In genomic region chr3:195080571-195081141, GRCh38 we compare ENCODE assay signal across 14 cellular contexts.
A peak's percentile ranks its signal among the peaks of the same experiment; 100 is the strongest.
DNase-seq lines count a peak whose midpoint lies in the region; ATAC-seq and TF ChIP-seq lines count a peak whose summit lies in the region.
"Had no signal": no experiment of that assay in that cellular context is flagged by ENCODE, and none has a peak within 500 bp of the region (broad histone marks: within the 10 kb centered on the region; RNA-seq: fewer than 3 reads in every experiment).

No MANE protein-coding gene starts in this region.

- ATAC-seq in natural killer cell treated with Interleukin-12 subunit alpha and Interleukin-12 subunit beta and Interleukin-15 and Interleukin-18, amount 100 ng/mL, for 72 hours: no peak
- ATAC-seq in natural killer cell (no peak), right lobe of liver (peak in 2 of 4 donors; percentile 7 to 23), HG02798 (IDR thresholded peaks at IDR 0.05; ENCODE audit: poor library complexity, unreplicated experiment) (no peak)
- ATAC-seq in activated naive CD8-positive, alpha-beta T cell treated with anti-CD3 and anti-CD28 coated beads, Interleukin-2, amount 50 U/mL, for 24 hours: no peak

- H3K27ac Mint-ChIP-seq in natural killer cell treated with Interleukin-12 subunit alpha and Interleukin-12 subunit beta and Interleukin-15 and Interleukin-18, amount 100 ng/mL, for 72 hours: no peak overlapping the region
- no peak overlapping the region for H3K27ac Mint-ChIP-seq in natural killer cell
- H3K27ac Mint-ChIP-seq in activated naive CD8-positive, alpha-beta T cell treated with anti-CD3 and anti-CD28 coated beads, Interleukin-2, amount 50 U/mL, for 24 hours: no peak overlapping the region

- no peaks in the 10 kb centered on the region for H3K9me3 ChIP-seq in right lobe of liver
- H3K9me3 ChIP-seq: tibial artery had no signal

- H3K27me3 ChIP-seq in right lobe of liver: no peaks in the 10 kb centered on the region
- H3K27me3 ChIP-seq: tibial artery had no signal

- H3K4me1 Mint-ChIP-seq in natural killer cell treated with Interleukin-12 subunit alpha and Interleukin-12 subunit beta and Interleukin-15 and Interleukin-18, amount 100 ng/mL, for 72 hours (ENCODE audit: low read depth in 2 of 2): peaks cover 0 to 15% of the 10 kb centered on the region in 2 donors
- H3K4me1 Mint-ChIP-seq in natural killer cell: peaks cover 13% of the 10 kb centered on the region in 2 donors
- H3K4me1 Mint-ChIP-seq in activated naive CD8-positive, alpha-beta T cell treated with anti-CD3 and anti-CD28 coated beads, Interleukin-2, amount 50 U/mL, for 24 hours: peaks cover 4% of the 10 kb centered on the region

- no peak overlapping the region for H3K4me3 ChIP-seq in right lobe of liver
- H3K4me3 ChIP-seq: K562, tibial artery had no signal

- TF ChIP-seq CTCF in natural killer cell (IDR thresholded peaks at IDR 0.05) (no peak), right lobe of liver (IDR thresholded peaks at IDR 0.05) (no peak)

- no peak overlapping the region for H3K27ac ChIP-seq in right lobe of liver
- H3K27ac ChIP-seq: tibial artery had no signal

- no peaks in the 10 kb centered on the region for H3K4me1 ChIP-seq in right lobe of liver

- H3K9me3 Mint-ChIP-seq in natural killer cell treated with Interleukin-12 subunit alpha and Interleukin-12 subunit beta and Interleukin-15 and Interleukin-18, amount 100 ng/mL, for 72 hours: no peaks in the 10 kb centered on the region
- no peaks in the 10 kb centered on the region for H3K9me3 Mint-ChIP-seq in natural killer cell
- no peaks in the 10 kb centered on the region for H3K9me3 Mint-ChIP-seq in activated naive CD8-positive, alpha-beta T cell treated with anti-CD3 and anti-CD28 coated beads, Interleukin-2, amount 50 U/mL, for 24 hours
- H3K9me3 Mint-ChIP-seq: brain had no signal

- no peaks in the 10 kb centered on the region for H3K36me3 Mint-ChIP-seq in natural killer cell treated with Interleukin-12 subunit alpha and Interleukin-12 subunit beta and Interleukin-15 and Interleukin-18, amount 100 ng/mL, for 72 hours
- no peaks in the 10 kb centered on the region for H3K36me3 Mint-ChIP-seq in natural killer cell
- H3K36me3 Mint-ChIP-seq in activated naive CD8-positive, alpha-beta T cell treated with anti-CD3 and anti-CD28 coated beads, Interleukin-2, amount 50 U/mL, for 24 hours (ENCODE audit: low read depth): no peaks in the 10 kb centered on the region
- H3K36me3 Mint-ChIP-seq: brain had no signal

- no peaks in the 10 kb centered on the region for H3K36me3 ChIP-seq in right lobe of liver
- H3K36me3 ChIP-seq: tibial artery had no signal

- intact Hi-C loops in natural killer cell (cut with micrococcal nuclease): no loop called here
- intact Hi-C loops in right lobe of liver (cut with DNase I): no loop called here

- peak; percentile 28 for DNase-seq in natural killer cell treated with Interleukin-12 subunit alpha and Interleukin-12 subunit beta and Interleukin-15 and Interleukin-18, amount 100 ng/mL, for 72 hours (ENCODE audit: low spot score)
- DNase-seq in natural killer cell (no peak), cerebellum (ENCODE audit: low spot score) (peak; percentile 46), right lobe of liver (peak in 2 of 3 donors; percentile 12 to 48), islet precursor cell (no peak), DMS53 (lab: John Stamatoyannopoulos, UW) (no peak)
- no peak for DNase-seq in activated naive CD8-positive, alpha-beta T cell treated with anti-CD3 and anti-CD28 coated beads, Interleukin-2, amount 50 U/mL, for 24 hours
- DNase-seq: activated T-cell treated with anti-CD3 and anti-CD28 coated beads, Interleukin-2, amount 50 U/mL, for 1 hour; hypothalamus; NCI-H524 treated with DMSO at 0.1 percent for 48 hours; tibial artery had no signal

- H3K27me3 Mint-ChIP-seq in natural killer cell treated with Interleukin-12 subunit alpha and Interleukin-12 subunit beta and Interleukin-15 and Interleukin-18, amount 100 ng/mL, for 72 hours: no peaks in the 10 kb centered on the region
- no peaks in the 10 kb centered on the region for H3K27me3 Mint-ChIP-seq in natural killer cell (ENCODE audit: low read depth in 2 of 2)
- H3K27me3 Mint-ChIP-seq in activated naive CD8-positive, alpha-beta T cell treated with anti-CD3 and anti-CD28 coated beads, Interleukin-2, amount 50 U/mL, for 24 hours: no peaks in the 10 kb centered on the region
- H3K27me3 Mint-ChIP-seq: brain had no signal

- WGBS in right lobe of liver (ENCODE audit: insufficient coverage, low coverage, low lambda C conversion rate, missing lambda C conversion rate): 55% methylated on average over 6 of the region's 16 CpGs

- TF ChIP-seq POLR2A in right lobe of liver (IDR thresholded peaks at IDR 0.05): no peak

- H3K4me3 Mint-ChIP-seq in natural killer cell treated with Interleukin-12 subunit alpha and Interleukin-12 subunit beta and Interleukin-15 and Interleukin-18, amount 100 ng/mL, for 72 hours: no peak overlapping the region
- no peak overlapping the region for H3K4me3 Mint-ChIP-seq in natural killer cell
- no peak overlapping the region for H3K4me3 Mint-ChIP-seq in activated naive CD8-positive, alpha-beta T cell treated with anti-CD3 and anti-CD28 coated beads, Interleukin-2, amount 50 U/mL, for 24 hours
- H3K4me3 Mint-ChIP-seq: brain had no signal

Comparison
In these comparisons a context has a peak if more than half of its experiments do, and no peak if none do; other contexts are left out.
1. DNase-seq: peak in natural killer cell treated with Interleukin-12 subunit alpha and Interleukin-12 subunit beta and Interleukin-15 and Interleukin-18, amount 100 ng/mL, for 72 hours (single experiment), cerebellum (single experiment) and right lobe of liver (2 of 3); none in natural killer cell (single experiment), islet precursor cell (single experiment), DMS53 (single experiment) and activated naive CD8-positive, alpha-beta T cell treated with anti-CD3 and anti-CD28 coated beads, Interleukin-2, amount 50 U/mL, for 24 hours (single experiment).